Comparison of ENCODE assay signal across 10 cellular contexts in genomic region chr17:6555331-6556120, GRCh38. TPM values are rescaled to one million over a fixed set of nuclear protein-coding genes. Genes with fewer than 3 reads are reported as not detected.
A peak's percentile ranks its signal among the peaks of the same experiment; 100 is the strongest.
DNase-seq lines count a peak whose midpoint lies in the region; ATAC-seq, FAIRE-seq and TF ChIP-seq lines count a peak whose summit lies in the region.
"Had no signal": no experiment of that assay in that cellular context is flagged by ENCODE, and none has a peak within 500 bp of the region (broad histone marks: within the 10 kb centered on the region; RNA-seq: fewer than 3 reads in every experiment).

No MANE protein-coding gene starts in this region.

- intact Hi-C loops in GM12878 (cut with micrococcal nuclease; ENCODE audit: unreplicated experiment): no loop called here

- no peaks in the 10 kb centered on the region for H3K9me3 ChIP-seq in A549
- no peaks in the 10 kb centered on the region for H3K9me3 ChIP-seq in GM12878 (replicated peaks; ENCODE audit: control insufficient read depth, insufficient read depth, low read length)

- no peaks in the 10 kb centered on the region; the same call in 1 of the 2 replicates for H4K20me1 ChIP-seq in GM12878 (ENCODE audit: control insufficient read depth, insufficient read depth)

- H3K36me3 ChIP-seq in GM12878 (ENCODE audit: control insufficient read depth in 2 of 2, insufficient read depth in 2 of 2, low read length in 1 of 2): no peaks in the 10 kb centered on the region

- no peak for DNase-seq in A549 (ENCODE audit: low read depth in 1 of 2, low spot score in 1 of 2)
- DNase-seq in HK-2 (ENCODE audit: unreplicated experiment): peak; percentile 59
- no peak for DNase-seq in GM12878 (ENCODE audit: low read depth, low spot score)
- DNase-seq in islet precursor cell: peak; percentile 79
- peak; percentile 32 for DNase-seq in stimulated activated CD8-positive, alpha-beta memory T cell treated with anti-CD3 and anti-CD28 coated beads, Interleukin-4, amount 100 ng/mL, for 48 hours
- DNase-seq in HCEC 1CT: no peak
- no peak for DNase-seq in NAMALWA (ENCODE audit: low spot score)
- no peak for DNase-seq in NCI-H2171 (lab: John Stamatoyannopoulos, UW)

- in situ Hi-C loops in GM12878 (cut with MboI): no loop called here

- POLR2A ChIA-PET in A549 (lab: Yijun Ruan, JAX) (no interaction called here), GM12878 (lab: Charles Lee) (no interaction called here)

- RAD21 ChIA-PET in GM12878 (lab: Charles Lee; ENCODE audit: unreplicated experiment): no interaction called here

- TF ChIP-seq CTCF in A549 (IDR thresholded peaks at IDR 0.05) (no peak), GM12878 (IDR thresholded peaks at IDR 0.05 in 2 of 3, conservative IDR thresholded peaks at IDR 0.05 in 1 of 3; ENCODE audit: control insufficient read depth in 2 of 3, extremely low read depth in 1 of 3, insufficient read depth in 1 of 3, low read depth in 3 of 3, low read length in 3 of 3) (no peak)

- no peak overlapping the region for H2AFZ ChIP-seq in GM12878 (ENCODE audit: control insufficient read depth, low read depth, low read length)

- ATAC-seq in A549: peak; percentile 20 to 64; a peak in 5 of 6 replicates
- ATAC-seq in GM12878: no peak

- CTCF ChIA-PET in A549 (lab: Yijun Ruan, JAX): interaction anchor here (0.6 to 10.9 kb wide), 8 partner anchors 29 to 1976 kb away, joined by 3 to 105 read pairs (median 3); no protein-coding TSS in a partner anchor
- CTCF ChIA-PET in GM12878 (lab: Yijun Ruan, JAX): no interaction called here

- FAIRE-seq in A549 (lab: Jason Lieb, UNC) (no peak), GM12878 (lab: Jason Lieb, UNC) (no peak)
- FAIRE-seq: colon, GM18507 had no signal

- peaks cover 11 to 21% of the 10 kb centered on the region in 2 experiments; a peak in 3 of 4 replicates for H3K27me3 ChIP-seq in GM12878 (replicated peaks in 1 of 2; ENCODE audit: control insufficient read depth in 2 of 2, insufficient read depth in 2 of 2, low read length in 1 of 2)

- WGBS in A549 (ENCODE audit: missing lambda C conversion rate): 30% methylated on average over 16 of the region's 56 CpGs
- WGBS in GM12878 (ENCODE audit: insufficient coverage, insufficient replicate concordance, low lambda C conversion rate, missing lambda C conversion rate): 2% methylated on average over 49 of the region's 56 CpGs

- TF ChIP-seq EP300 in A549 (IDR thresholded peaks at IDR 0.05): no peak
- no peak for TF ChIP-seq EP300 in GM12878 (IDR thresholded peaks at IDR 0.05; ENCODE audit: borderline replicate concordance in 1 of 2, control insufficient read depth in 1 of 2, low read depth in 2 of 2, low read length in 2 of 2)

- H3K4me3 ChIP-seq in A549 (peak overlapping the region; percentile 82), GM12878 (no peak overlapping the region)

- H3K4me2 ChIP-seq in A549 (peak overlapping the region; percentile 99), GM12878 (ENCODE audit: control insufficient read depth, insufficient read depth) (0 out of 2 replicates have a peak overlapping the region, but pooled peaks have one; percentile 9)

- SMC1A ChIA-PET in GM12878 (lab: Charles Lee; ENCODE audit: uncharacterized antibody, unreplicated experiment): no interaction called here

- H3K4me1 ChIP-seq in A549 (peaks cover 20% of the 10 kb centered on the region; the same call in 2 of the 3 replicates), GM12878 (ENCODE audit: control insufficient read depth, insufficient read depth, low read length) (no peaks in the 10 kb centered on the region)

- no peak overlapping the region for H3K9ac ChIP-seq in GM12878 (ENCODE audit: control insufficient read depth, insufficient read depth, low read length)

- BruUV-seq in GM12878 (replicated peaks; lab: Mats Ljungman, UMichigan): no TSS peak

- H3K79me2 ChIP-seq in GM12878 (ENCODE audit: control insufficient read depth, insufficient read depth, low read length): no peaks in the 10 kb centered on the region

- H3K27ac ChIP-seq in A549 (peak overlapping the region; percentile 75 to 89), GM12878 (ENCODE audit: control insufficient read depth, insufficient read depth) (no peak overlapping the region)

- no peak for TF ChIP-seq RAD21 in A549 (conservative IDR thresholded peaks at IDR 0.05 in 1 of 2, IDR thresholded peaks at IDR 0.05 in 1 of 2)
- no peak for TF ChIP-seq RAD21 in GM12878 (IDR thresholded peaks at IDR 0.05; ENCODE audit: insufficient read depth, low read depth, low read length)

- TF ChIP-seq POLR2A in A549 (IDR thresholded peaks at IDR 0.05; ENCODE audit: low read length): no peak
- TF ChIP-seq POLR2A in GM12878 (IDR thresholded peaks at IDR 0.05; ENCODE audit: low read depth, low read length): no peak

TF ChIP-seq in A549, 52 proteins besides CTCF, POLR2A, EP300 and RAD21:
- TF ChIP-seq HOXB5 (CRISPR knock-in tag; IDR thresholded peaks at IDR 0.05): no peak
- no peak for TF ChIP-seq JUNB (IDR thresholded peaks at IDR 0.05)
- no peak for TF ChIP-seq FOSL2 (IDR thresholded peaks at IDR 0.05)
- peak; percentile 51 for TF ChIP-seq FOSL2 (CRISPR knock-in tag; IDR thresholded peaks at IDR 0.05)
- no peak for TF ChIP-seq CHD2 (IDR thresholded peaks at IDR 0.05; ENCODE audit: low read length, partially characterized antibody)
- TF ChIP-seq, protein P1, sequence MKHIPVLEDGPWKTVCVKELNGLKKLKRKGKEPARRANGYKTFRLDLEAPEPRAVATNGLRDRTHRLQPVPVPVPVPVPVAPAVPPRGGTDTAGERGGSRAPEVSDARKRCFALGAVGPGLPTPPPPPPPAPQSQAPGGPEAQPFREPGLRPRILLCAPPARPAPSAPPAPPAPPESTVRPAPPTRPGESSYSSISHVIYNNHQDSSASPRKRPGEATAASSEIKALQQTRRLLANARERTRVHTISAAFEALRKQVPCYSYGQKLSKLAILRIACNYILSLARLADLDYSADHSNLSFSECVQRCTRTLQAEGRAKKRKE (CRISPR knock-in tag; IDR thresholded peaks at IDR 0.05; ENCODE audit: low read depth): no peak
- no peak for TF ChIP-seq NR3C1 (IDR thresholded peaks at IDR 0.05)

TF ChIP-seq in GM12878, 131 proteins besides CTCF, POLR2A, EP300 and RAD21:
- no peak for TF ChIP-seq CBFB (IDR thresholded peaks at IDR 0.05; ENCODE audit: low read depth)
- 0 out of 2 replicates have a peak, but pooled peaks have one; percentile 78 for TF ChIP-seq EZH2 (IDR thresholded peaks at IDR 0.05; ENCODE audit: borderline replicate concordance, control insufficient read depth, low read depth, low read length)
- TF ChIP-seq SREBF1 (IDR thresholded peaks at IDR 0.05; ENCODE audit: low read length): no peak
- no peak for TF ChIP-seq ASH2L (IDR thresholded peaks at IDR 0.05; ENCODE audit: borderline replicate concordance, low read depth)
- no peak for TF ChIP-seq CREM (IDR thresholded peaks at IDR 0.05; ENCODE audit: low read depth)
- TF ChIP-seq ZNF207 (IDR thresholded peaks at IDR 0.05; ENCODE audit: borderline replicate concordance): no peak
- TF ChIP-seq STAT1 (conservative IDR thresholded peaks at IDR 0.05): no peak

RNA-seq across cellular contexts. Expression of gene PITPNM3, which starts 0.8 kb away (rescaled TPM):
- polyA plus RNA-seq in A549 (2011; rRNA removed): 0.80 and 0.93 TPM in 2 replicates
- polyA plus RNA-seq in A549 (2012; cell fraction: cytosol; rRNA removed): 0.67 and 1.1 TPM in 2 replicates
- polyA plus RNA-seq in A549 (2012; cell fraction: nucleus; rRNA removed): 3.8 and 4.0 TPM in 2 replicates
- 1.8 to 2.3 TPM (median 2.2 TPM) in 3 replicates for polyA plus RNA-seq in A549 (2017; fragmentation: RNase III; extraction: RNeasy Plus Mini Kit Qiagen cat#74134 plus additional on column Dnase treatment)
- polyA minus RNA-seq in A549 (2011; rRNA and poly(A)+ RNA removed): 1.0 and 1.4 TPM in 2 replicates
- 2.3 and 2.4 TPM in 2 replicates for total RNA-seq in GM12878 (2013; cell fraction: nucleolus; rRNA removed)
- total RNA-seq in GM12878 (2014; rRNA removed): 0.16 and 0.17 TPM in 2 replicates
- total RNA-seq in GM12878 (2014; rRNA removed; fragmentation: Illumina TruSeq; extraction: Trizol): 0.14 and 0.22 TPM in 2 replicates
- total RNA-seq in GM12878 (2021): 0.21 and 0.49 TPM in 2 replicates
- 0.12 TPM for polyA plus RNA-seq in GM12878 (2011; ENCODE audit: low read depth)
- 0.16 and 0.27 TPM in 2 replicates for polyA plus RNA-seq in GM12878 (2011; rRNA removed)
- 0.18 and 0.22 TPM in 2 replicates for polyA plus RNA-seq in GM12878 (2011; cell fraction: cytosol; rRNA removed)
- 1.1 TPM in 2 replicates for polyA plus RNA-seq in GM12878 (2011; cell fraction: nucleus; rRNA removed)
- polyA plus RNA-seq in GM12878 (2012): 0.34 and 0.38 TPM in 2 replicates
- polyA plus RNA-seq in GM12878 (2014; fragmentation: Illumina TruSeq; extraction: Trizol): 0.08 and 0.15 TPM in 2 replicates
- polyA plus RNA-seq in GM12878 (2014; fragmentation: Nextera tagmentation; extraction: Ambion mirVana): under 1 TPM in 1 of 2 experiments, not detected in 1; 0.02 TPM
- polyA plus RNA-seq in GM12878 (2014; rRNA removed): 0.19 and 0.47 TPM in 2 replicates
- polyA plus RNA-seq in GM12878 (2016; fragmentation: Nextera tagmentation; extraction: Ambion mirVana): under 1 TPM; 0.19 to 0.33 TPM
- polyA minus RNA-seq in GM12878 (2011; rRNA and poly(A)+ RNA removed): 0.22 and 0.31 TPM in 2 replicates
- polyA minus RNA-seq in GM12878 (2011; cell fraction: cytosol; rRNA and poly(A)+ RNA removed): 0.21 and 1.2 TPM in 2 replicates
- 0.36 and 0.38 TPM in 2 replicates for polyA minus RNA-seq in GM12878 (2011; cell fraction: nucleus; rRNA and poly(A)+ RNA removed)

Comparison
In these comparisons a context has a peak if more than half of its experiments do, and no peak if none do; other contexts are left out.
1. DNase-seq: peak in HK-2 (single experiment), islet precursor cell (single experiment) and stimulated activated CD8-positive, alpha-beta memory T cell treated with anti-CD3 and anti-CD28 coated beads, Interleukin-4, amount 100 ng/mL, for 48 hours (single experiment); none in A549 (0 of 2), GM12878 (single experiment), HCEC 1CT (single experiment), NAMALWA (single experiment) and NCI-H2171 (single experiment).